Comparison of ENCODE assay signal across 9 cellular contexts in the genomic region with DNA sequence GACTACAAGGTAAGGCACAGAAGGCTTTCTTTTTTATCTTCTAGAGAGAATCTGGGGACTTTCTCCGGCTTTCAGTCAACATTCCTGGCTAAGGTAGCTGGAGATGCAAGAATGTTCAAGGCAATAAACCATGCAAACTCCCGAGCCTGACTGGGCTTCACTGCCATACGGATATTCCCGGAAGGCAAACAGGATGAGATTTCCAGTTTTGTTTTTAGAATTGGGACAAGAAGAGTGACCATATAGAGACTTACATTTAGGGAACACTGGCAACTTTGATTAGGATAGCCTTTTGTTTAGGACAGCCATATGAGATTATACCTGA. TPM values are rescaled to one million over a fixed set of nuclear protein-coding genes. Genes with fewer than 3 reads are reported as not detected.
DNase-seq lines count a peak whose midpoint lies in the region; ATAC-seq and TF ChIP-seq lines count a peak whose summit lies in the region.
"Had no signal": no experiment of that assay in that cellular context is flagged by ENCODE, and none has a peak within 500 bp of the region (broad histone marks: within the 10 kb centered on the region; RNA-seq: fewer than 3 reads in every experiment).

No MANE protein-coding gene starts in this region.

- H2BK120ac ChIP-seq in mesendoderm (ENCODE audit: low read depth, low read length): no peak overlapping the region

- H3K4me1 ChIP-seq in NT2/D1 (ENCODE audit: insufficient read depth, insufficient read length): no peaks in the 10 kb centered on the region
- H3K4me1 ChIP-seq in mesendoderm (ENCODE audit: control insufficient read depth, low read depth, low read length): peaks cover 11% of the 10 kb centered on the region
- no peaks in the 10 kb centered on the region for H3K4me1 ChIP-seq in thymus (ENCODE audit: control insufficient read depth, insufficient read depth, low read length)

- no peak overlapping the region for H2AK5ac ChIP-seq in mesendoderm (ENCODE audit: low read length)

- CTCF ChIA-PET in activated CD8-positive, alpha-beta T cell treated with anti-CD3 and anti-CD28 coated beads for 36 hours (lab: Charles Lee): no interaction called here

- H3K56ac ChIP-seq in mesendoderm (ENCODE audit: low read length): peak overlapping the region; percentile 83

- H3K36me3 Mint-ChIP-seq in activated CD8-positive, alpha-beta T cell treated with anti-CD3 and anti-CD28 coated beads for 36 hours (ENCODE audit: low read depth): no peaks in the 10 kb centered on the region

- H3K27me3 Mint-ChIP-seq in activated CD8-positive, alpha-beta T cell treated with anti-CD3 and anti-CD28 coated beads for 36 hours: peaks cover 3% of the 10 kb centered on the region

- no peak overlapping the region for H4K5ac ChIP-seq in mesendoderm (ENCODE audit: low read length)

- H3K9ac ChIP-seq in NT2/D1 (ENCODE audit: insufficient read length, low read depth) (peak overlapping the region; percentile 73), mesendoderm (ENCODE audit: low read length) (peak overlapping the region; percentile 54)

- no peaks in the 10 kb centered on the region for H3K9me3 ChIP-seq in NT2/D1 (ENCODE audit: insufficient read depth, low read length)
- H3K9me3 ChIP-seq in thymus (ENCODE audit: control insufficient read depth): no peaks in the 10 kb centered on the region

- H3K18ac ChIP-seq in mesendoderm (ENCODE audit: low read length): no peak overlapping the region

- no peak overlapping the region for H3K27ac Mint-ChIP-seq in activated CD8-positive, alpha-beta T cell treated with anti-CD3 and anti-CD28 coated beads for 36 hours

- H3K4me3 ChIP-seq in NT2/D1 (ENCODE audit: insufficient read length, low read depth) (peak overlapping the region; percentile 45), mesendoderm (ENCODE audit: low read length) (peak overlapping the region; percentile 11), thymus (ENCODE audit: low read length) (peak overlapping the region; percentile 13)

- no peak overlapping the region for H3K23ac ChIP-seq in mesendoderm (ENCODE audit: low read length)

- H3K4ac ChIP-seq in mesendoderm (ENCODE audit: low read depth, low read length): no peak overlapping the region

- H3K27ac ChIP-seq in epithelial cell of prostate (peak overlapping the region; percentile 83), mesendoderm (ENCODE audit: low read depth, low read length) (peak overlapping the region; percentile 69), thymus (ENCODE audit: low read depth) (no peak overlapping the region)

- H2BK15ac ChIP-seq in mesendoderm (replicated peaks; ENCODE audit: low read depth): no peak overlapping the region

- POLR2A ChIA-PET in activated CD8-positive, alpha-beta T cell treated with anti-CD3 and anti-CD28 coated beads for 36 hours (lab: Charles Lee): no interaction called here

- H3K79me2 ChIP-seq in mesendoderm (ENCODE audit: control insufficient read depth, insufficient read depth, low read length): peaks cover 47% of the 10 kb centered on the region

- no peak overlapping the region for H4K8ac ChIP-seq in mesendoderm (ENCODE audit: low read depth, low read length)

- H2BK5ac ChIP-seq in mesendoderm (ENCODE audit: low read length): peak overlapping the region; percentile 6

- intact Hi-C loops in activated CD8-positive, alpha-beta T cell treated with anti-CD3 and anti-CD28 coated beads for 36 hours (cut with micrococcal nuclease): no loop called here

- H3K4me3 Mint-ChIP-seq in activated CD8-positive, alpha-beta T cell treated with anti-CD3 and anti-CD28 coated beads for 36 hours: no peak overlapping the region
- H3K4me3 Mint-ChIP-seq: activated T-cell treated with anti-CD3 and anti-CD28 coated beads, Interleukin-2, amount 50 U/mL, for 4 hours had no signal

- no peak for TF ChIP-seq CTCF in activated CD8-positive, alpha-beta T cell treated with anti-CD3 and anti-CD28 coated beads for 36 hours (IDR thresholded peaks at IDR 0.05)
- no peak for TF ChIP-seq CTCF in GM13977 (IDR thresholded peaks at IDR 0.05; ENCODE audit: extremely low read depth, insufficient read depth, missing control alignments)

- in situ Hi-C loops in GM13977 (cut with MboI; ENCODE audit: low pct_unique_long_range_greater_than_20kb, low sequenced_read_pairs, unreplicated experiment): no loop called here

- no peaks in the 10 kb centered on the region for H3K27me3 ChIP-seq in NT2/D1 (ENCODE audit: insufficient read depth, insufficient read length)
- no peaks in the 10 kb centered on the region for H3K27me3 ChIP-seq in mesendoderm (ENCODE audit: insufficient read depth, low read length, poor library complexity)
- H3K27me3 ChIP-seq in thymus (ENCODE audit: control insufficient read depth, insufficient read depth): no peaks in the 10 kb centered on the region

- peaks cover 4% of the 10 kb centered on the region for H3K79me1 ChIP-seq in mesendoderm (ENCODE audit: low read length)

- H3K9me3 Mint-ChIP-seq in activated CD8-positive, alpha-beta T cell treated with anti-CD3 and anti-CD28 coated beads for 36 hours: no peaks in the 10 kb centered on the region
- H3K9me3 Mint-ChIP-seq: activated T-cell treated with anti-CD3 and anti-CD28 coated beads, Interleukin-2, amount 50 U/mL, for 4 hours had no signal

- H3K4me2 ChIP-seq in mesendoderm (ENCODE audit: low read length): peak overlapping the region; percentile 5

- no CpG with 5 or more reads among the region's 4 CpGs for WGBS in mesendoderm (ENCODE audit: extremely low coverage, insufficient coverage, low lambda C conversion rate)
- WGBS in thymus: 76% methylated on average over 4 of the region's 4 CpGs

- no peak for DNase-seq in NT2/D1 (ENCODE audit: low read depth, low spot score)
- DNase-seq in epithelial cell of prostate (ENCODE audit: low read depth, low spot score): no peak
- no peak for DNase-seq in mesendoderm
- no peak for DNase-seq in activated CD8-positive, alpha-beta T cell treated with anti-CD3 and anti-CD28 coated beads for 36 hours
- DNase-seq in NCI-H187 (lab: John Stamatoyannopoulos, UW): no peak
- no peak for DNase-seq in DMS 273 treated with DMSO at 0.1 percent for 48 hours (lab: John Stamatoyannopoulos, UW)
- DNase-seq in GM13977 (ENCODE audit: low spot score): no peak
- DNase-seq: activated T-cell treated with anti-CD3 and anti-CD28 coated beads, Interleukin-2, amount 50 U/mL, for 4 hours had no signal

- H3K36me3 ChIP-seq in NT2/D1 (ENCODE audit: insufficient read depth, insufficient read length, low read length) (peaks cover 44% of the 10 kb centered on the region), mesendoderm (ENCODE audit: control insufficient read depth, insufficient read depth, low read length) (no peaks in the 10 kb centered on the region), thymus (ENCODE audit: control insufficient read depth, insufficient read depth) (no peaks in the 10 kb centered on the region)

- ATAC-seq in activated CD8-positive, alpha-beta T cell treated with anti-CD3 and anti-CD28 coated beads for 36 hours: no peak
- ATAC-seq: activated T-cell treated with anti-CD3 and anti-CD28 coated beads, Interleukin-2, amount 50 U/mL, for 4 hours had no signal

- no peaks in the 10 kb centered on the region for H3K4me1 Mint-ChIP-seq in activated CD8-positive, alpha-beta T cell treated with anti-CD3 and anti-CD28 coated beads for 36 hours (ENCODE audit: low read depth)

RNA-seq across cellular contexts. Expression of gene CALD1, which starts 0.3 kb away (rescaled TPM):
- 379 TPM for polyA plus RNA-seq in mesendoderm (2013, experiment 1 of 2)
- polyA plus RNA-seq in mesendoderm (2013, experiment 2 of 2): 417 TPM
- 78.9 TPM for polyA plus RNA-seq in thymus
- 1 to 10 TPM; 2.1 to 2.2 TPM for total RNA-seq in activated CD8-positive, alpha-beta T cell treated with anti-CD3 and anti-CD28 coated beads for 36 hours
